8 cellular contexts compared by ENCODE assay signal in genomic region chr5:139787568-139788293, GRCh38.
DNase-seq lines count a peak whose midpoint lies in the region; ATAC-seq and TF ChIP-seq lines count a peak whose summit lies in the region.

No MANE protein-coding gene starts in this region.

- DNase-seq in AG09309 (ENCODE audit: low read depth) (no peak), NCI-H748 (lab: John Stamatoyannopoulos, UW; ENCODE audit: unreplicated experiment) (peak; percentile 75), medulla oblongata (ENCODE audit: extremely low spot score) (peak; percentile 95)
- DNase-seq in activated CD8-positive, alpha-beta memory T cell treated with anti-CD3 and anti-CD28 coated beads for 1 hour (ENCODE audit: extremely low read depth in 1 of 2, low read depth in 1 of 2), result peak; percentile 55 to 75
- DNase-seq in effector CD4-positive, alpha-beta T cell, result peak; percentile 72
- peak; percentile 72 to 79 (median 72) for DNase-seq in stimulated activated CD4-positive, alpha-beta T cell treated with anti-CD3 and anti-CD28 coated beads, TNF-alpha, amount 100 ng/mL, for 48 hours (ENCODE audit: low read depth in 3 of 3)

- peak; percentile 97 for TF ChIP-seq CTCF in AG09309 (IDR thresholded peaks at IDR 0.05; ENCODE audit: control insufficient read depth, insufficient read depth, low read depth, low read length, missing control alignments)

- ATAC-seq in GM19023 (IDR thresholded peaks at IDR 0.05; ENCODE audit: unreplicated experiment), result peak; percentile 86
- peak; percentile 89 for ATAC-seq in HG03432 (IDR thresholded peaks at IDR 0.05; ENCODE audit: unreplicated experiment)

- H3K4me3 ChIP-seq in AG09309 (ENCODE audit: control insufficient read depth, low read depth, low read length), result peak overlapping the region; percentile 75
